Comparison of ENCODE assay signal across 8 cellular contexts in genomic region chr17:57045868-57046671, GRCh38.
DNase-seq lines count a peak whose midpoint lies in the region; ATAC-seq lines count a peak whose summit lies in the region.

No MANE protein-coding gene starts in this region.

- ATAC-seq in GM18520 (IDR thresholded peaks at IDR 0.05; ENCODE audit: unreplicated experiment) = peak; percentile 78
- ATAC-seq in HG03439 (IDR thresholded peaks at IDR 0.05; ENCODE audit: unreplicated experiment) = peak; percentile 69
- ATAC-seq in HG02870 (IDR thresholded peaks at IDR 0.05; ENCODE audit: unreplicated experiment) = no peak

- peak; percentile 37 for DNase-seq in activated T-helper 9 cell treated with anti-CD3 and anti-CD28 coated beads, Interleukin-2, amount 50 U/mL, for 16 hours (ENCODE audit: low read depth)
- peak; percentile 39 for DNase-seq in kidney tubule cell (ENCODE audit: low spot score)
- DNase-seq in stimulated activated CD8-positive, alpha-beta memory T cell treated with anti-CD3 and anti-CD28 coated beads, Interleukin-4, amount 100 ng/mL, for 48 hours = peak; percentile 44
- no peak for DNase-seq in kidney glomerular epithelial cell (lab: John Stamatoyannopoulos, UW)
- DNase-seq in NCI-H1092 (lab: John Stamatoyannopoulos, UW) = no peak

Comparison
In these comparisons a context has a peak if more than half of its experiments do, and no peak if none do; other contexts are left out.
1. DNase-seq: peak in activated T-helper 9 cell treated with anti-CD3 and anti-CD28 coated beads, Interleukin-2, amount 50 U/mL, for 16 hours (single experiment), kidney tubule cell (single experiment) and stimulated activated CD8-positive, alpha-beta memory T cell treated with anti-CD3 and anti-CD28 coated beads, Interleukin-4, amount 100 ng/mL, for 48 hours (single experiment); none in kidney glomerular epithelial cell (single experiment) and NCI-H1092 (single experiment).